In the genomic region with DNA sequence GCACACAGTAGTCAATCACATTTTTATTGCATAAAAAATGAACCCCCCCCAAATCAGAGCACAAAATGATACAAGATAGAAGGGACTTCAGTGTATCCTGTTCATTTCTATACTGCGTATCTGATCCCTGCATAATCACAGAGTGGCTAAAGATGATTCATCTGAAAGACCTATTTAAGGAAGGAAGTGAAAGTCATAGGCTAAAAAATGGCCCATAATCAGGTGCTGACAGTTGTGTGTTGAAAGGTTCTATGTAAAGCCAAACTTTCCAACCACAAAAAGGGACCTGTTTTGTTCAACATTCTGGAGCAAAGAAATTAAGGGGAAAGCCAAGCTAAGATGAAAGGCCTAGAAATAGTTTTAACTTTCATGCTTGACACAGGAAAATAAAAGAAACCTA, we compare ENCODE assay signal across 8 cellular contexts.
DNase-seq lines count a peak whose midpoint lies in the region; ATAC-seq and TF ChIP-seq lines count a peak whose summit lies in the region.

No MANE protein-coding gene starts in this region.

- DNase-seq in BJ (ENCODE audit: low read depth) = peak; percentile 8
- peak; percentile 59 for DNase-seq in SKM-1 treated with dmso at 0.1 percent for 144 hours (lab: John Stamatoyannopoulos, UW; ENCODE audit: unreplicated experiment)
- DNase-seq in natural killer cell = no peak
- no peak for DNase-seq in putamen (ENCODE audit: low spot score)
- no peak for DNase-seq in activated effector memory CD4-positive, alpha-beta T cell treated with Interleukin-2 at 50 U/mL for 16 hours
- DNase-seq in DMS114 treated with DMSO at 0.1 percent for 48 hours (lab: John Stamatoyannopoulos, UW; ENCODE audit: unreplicated experiment) = no peak

- no peaks in the 10 kb centered on the region for H3K36me3 ChIP-seq in BJ (ENCODE audit: control insufficient read depth, insufficient read depth, low read length)

- no peaks in the 10 kb centered on the region for H3K27me3 ChIP-seq in BJ (ENCODE audit: control insufficient read depth, insufficient read depth, low read length)

- peaks cover 8 to 29% of the 10 kb centered on the region in 2 donors for H3K4me1 Mint-ChIP-seq in natural killer cell

- TF ChIP-seq CTCF in BJ (IDR thresholded peaks at IDR 0.05; ENCODE audit: insufficient read depth, low read depth, low read length) (no peak), natural killer cell (IDR thresholded peaks at IDR 0.05) (no peak)

- POLR2A ChIA-PET in BJ (lab: Charles Lee) = no interaction called here

- H3K9me3 Mint-ChIP-seq in natural killer cell = no peaks in the 10 kb centered on the region

- CTCF ChIA-PET in BJ (lab: Yijun Ruan, JAX) = interaction anchor here (1.6 kb wide), 1 partner anchor 17 kb away, joined by 4 read pairs; no protein-coding TSS in a partner anchor

- no peaks in the 10 kb centered on the region for H3K36me3 Mint-ChIP-seq in natural killer cell

- no peak overlapping the region for H3K4me3 Mint-ChIP-seq in natural killer cell

- intact Hi-C loops in natural killer cell (cut with micrococcal nuclease) = no loop called here

- no peak overlapping the region for H3K4me3 ChIP-seq in BJ (ENCODE audit: low read depth, low read length)

- peak overlapping the region in 1 of 2 donors; percentile 9 for H3K27ac Mint-ChIP-seq in natural killer cell

- H3K27me3 Mint-ChIP-seq in natural killer cell (ENCODE audit: low read depth in 2 of 2) = no peaks in the 10 kb centered on the region

- ATAC-seq in GM19043 (IDR thresholded peaks at IDR 0.05; ENCODE audit: low read depth, unreplicated experiment) = peak; percentile 82
- peak; percentile 87 for ATAC-seq in HG03103 (IDR thresholded peaks at IDR 0.05; ENCODE audit: low read depth, unreplicated experiment)
- ATAC-seq in natural killer cell = peak in 2 of 3 donors; percentile 34 to 63

Comparison
In these comparisons a context has a peak if more than half of its experiments do, and no peak if none do; other contexts are left out.
1. DNase-seq: peak in BJ (single experiment) and SKM-1 treated with dmso at 0.1 percent for 144 hours (single experiment); none in natural killer cell (single experiment), putamen (single experiment), activated effector memory CD4-positive, alpha-beta T cell treated with Interleukin-2 at 50 U/mL for 16 hours (single experiment) and DMS114 treated with DMSO at 0.1 percent for 48 hours (single experiment).
2. Peak in every context shown above with its lines, with median percentiles within 50 percentile points of each other: ATAC-seq.